8 cellular contexts compared by ENCODE assay signal in genomic region chr1:61453111-61453961, GRCh38.
A peak's percentile ranks its signal among the peaks of the same experiment; 100 is the strongest.
DNase-seq lines count a peak whose midpoint lies in the region; ATAC-seq and TF ChIP-seq lines count a peak whose summit lies in the region.

No MANE protein-coding gene starts in this region.

- H3K4me1 ChIP-seq in uterus: peaks cover 5 to 12% of the 10 kb centered on the region in 2 donors

- no peaks in the 10 kb centered on the region for H3K9me3 ChIP-seq in uterus

- ATAC-seq in HG02642 (IDR thresholded peaks at IDR 0.05; ENCODE audit: poor library complexity, unreplicated experiment): peak; percentile 84
- peak; percentile 78 for ATAC-seq in left ventricle myocardium superior

- DNase-seq in GDM1 (lab: John Stamatoyannopoulos, UW) (peak; percentile 10), NCI-H1436 treated with DMSO at 0.1 percent for 48 hours (lab: John Stamatoyannopoulos, UW) (peak; percentile 28), T follicular helper cell (ENCODE audit: low read depth) (peak; percentile 51), amygdala (lab: John Stamatoyannopoulos, UW) (peak in 53 of 56 donors; percentile 9 to 90 (median 66)), left ventricle myocardium superior (peak; percentile 88), renal cortical epithelial cell (ENCODE audit: low read depth) (peak; percentile 97), uterus (peak; percentile 94 to 95)

- no peaks in the 10 kb centered on the region for H3K36me3 ChIP-seq in uterus

- TF ChIP-seq POLR2A in uterus (IDR thresholded peaks at IDR 0.05): no peak

- peak; percentile 77 to 86 (median 78) for TF ChIP-seq CTCF in uterus (IDR thresholded peaks at IDR 0.05)

- no peaks in the 10 kb centered on the region for H3K27me3 ChIP-seq in uterus

- intact Hi-C loops in left ventricle myocardium superior (cut with micrococcal nuclease) (loop anchor here (2.0 to 5.0 kb wide), 2 partner anchors 116 to 403 kb away; no protein-coding TSS in a partner anchor), uterus (cut with DNase I; ENCODE audit: low total_unique reads) (loop anchor here (10.0 kb wide), 1 partner anchor 399 kb away; no protein-coding TSS in a partner anchor)

- no peak overlapping the region for H3K4me3 ChIP-seq in uterus

- H3K27ac ChIP-seq in uterus: peak overlapping the region; percentile 74 to 76

Comparison
In these comparisons a context has a peak if more than half of its experiments do, and no peak if none do; other contexts are left out.
1. DNase-seq: peak in every context shown above with its lines; median percentile 97 in renal cortical epithelial cell; 94 in uterus; 88 in left ventricle myocardium superior; 66 in amygdala; 51 in T follicular helper cell; 28 in NCI-H1436 treated with DMSO at 0.1 percent for 48 hours; 10 in GDM1.